Comparison of ENCODE assay signal across 9 cellular contexts in the genomic region with DNA sequence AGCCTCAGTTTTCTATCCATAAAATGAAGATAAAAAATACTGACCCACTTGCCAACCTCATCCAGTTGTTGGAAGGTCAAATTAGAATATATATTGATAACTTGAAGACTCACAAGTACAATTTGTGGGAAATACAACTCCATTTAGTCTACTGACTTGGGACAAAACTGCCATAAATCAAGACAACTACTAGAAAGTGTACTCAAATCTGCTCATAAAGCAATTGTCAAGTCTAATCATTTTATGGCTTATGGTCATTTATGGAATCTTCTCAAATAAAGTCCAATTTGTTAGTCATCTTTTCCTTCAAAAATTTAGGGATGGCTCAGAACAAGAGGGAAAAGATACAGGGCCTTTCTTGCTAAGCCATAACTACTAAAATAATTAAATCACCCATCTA. TPM values are rescaled to one million over a fixed set of nuclear protein-coding genes. Genes with fewer than 3 reads are reported as not detected.
DNase-seq lines count a peak whose midpoint lies in the region; ATAC-seq and TF ChIP-seq lines count a peak whose summit lies in the region.
"Had no signal": no experiment of that assay in that cellular context is flagged by ENCODE, and none has a peak within 500 bp of the region (broad histone marks: within the 10 kb centered on the region; RNA-seq: fewer than 3 reads in every experiment).

No MANE protein-coding gene starts in this region.

- ATAC-seq in left cardiac atrium (no peak), upper lobe of left lung (ENCODE audit: low FRiP score in 2 of 2) (no peak)

- no peak for TF ChIP-seq EP300 in upper lobe of left lung (IDR thresholded peaks at IDR 0.05)

- H3K27ac ChIP-seq in cardiac muscle cell (peak overlapping the region; percentile 99), upper lobe of left lung (peak overlapping the region; percentile 31 to 100 (median 99))
- H3K27ac ChIP-seq: KMS-11 had no signal

- no peak for TF ChIP-seq POLR2A in upper lobe of left lung (IDR thresholded peaks at IDR 0.05)

- intact Hi-C loops in left cardiac atrium (cut with DNase I) = loop anchor here in 1 of 2 donors (10.0 kb wide), 1 partner anchor 564 kb away; no protein-coding TSS in a partner anchor

- TF ChIP-seq CTCF in cardiac muscle cell (IDR thresholded peaks at IDR 0.05; ENCODE audit: low read depth, low read length) (no peak), astrocyte of the cerebellum (IDR thresholded peaks at IDR 0.05; ENCODE audit: low read depth, low read length, missing control alignments) (no peak), upper lobe of left lung (IDR thresholded peaks at IDR 0.05) (no peak)

- DNase-seq in cardiac muscle cell (ENCODE audit: low read depth in 1 of 2, low spot score in 1 of 2) (no peak), left cardiac atrium (no peak), astrocyte of the cerebellum (ENCODE audit: low read depth) (no peak), upper lobe of left lung (no peak), NCI-H748 (lab: John Stamatoyannopoulos, UW; ENCODE audit: unreplicated experiment) (no peak), GOT3 (lab: John Stamatoyannopoulos, UW) (no peak), COLO668 (lab: John Stamatoyannopoulos, UW; ENCODE audit: unreplicated experiment) (no peak)

- H3K9me3 ChIP-seq in cardiac muscle cell (ENCODE audit: low read depth) (no peaks in the 10 kb centered on the region), mononuclear cell (ENCODE audit: low read depth, low read length) (no peaks in the 10 kb centered on the region), upper lobe of left lung (no peaks in the 10 kb centered on the region)

- in situ Hi-C loops in astrocyte of the cerebellum (cut with HindIII; ENCODE audit: low sequenced_read_pairs) = no loop called here

- peaks cover 14% of the 10 kb centered on the region for H3K36me3 ChIP-seq in cardiac muscle cell
- H3K36me3 ChIP-seq in upper lobe of left lung = peaks cover 0 to 25% (median 2%) of the 10 kb centered on the region in 4 donors

- H3K4me1 ChIP-seq in cardiac muscle cell (ENCODE audit: low read depth) (peaks cover 52% of the 10 kb centered on the region), mononuclear cell (ENCODE audit: insufficient read depth, low read length) (peaks cover 56% of the 10 kb centered on the region), upper lobe of left lung (peaks cover 40 to 50% (median 42%) of the 10 kb centered on the region in 4 donors)

- H3K4me3 ChIP-seq in cardiac muscle cell = peak overlapping the region; percentile 99
- H3K4me3 ChIP-seq in astrocyte of the cerebellum (ENCODE audit: low read depth, low read length) = peak overlapping the region; percentile 2
- peak overlapping the region; percentile 96 for H3K4me3 ChIP-seq in mononuclear cell (ENCODE audit: low read length)
- peak overlapping the region; percentile 6 to 87 (median 78) for H3K4me3 ChIP-seq in upper lobe of left lung

- H3K27me3 ChIP-seq in cardiac muscle cell = no peaks in the 10 kb centered on the region
- no peaks in the 10 kb centered on the region for H3K27me3 ChIP-seq in mononuclear cell (ENCODE audit: insufficient read depth, low read length)
- no peaks in the 10 kb centered on the region for H3K27me3 ChIP-seq in upper lobe of left lung

RNA-seq across cellular contexts. Expression of a gene that starts 7.0 kb away (rescaled TPM):
- total RNA-seq in cardiac muscle cell = 46.4 and 61.2 TPM in 2 replicates
- polyA plus RNA-seq in cardiac muscle cell = 219 and 277 TPM in 2 replicates
- total RNA-seq in left cardiac atrium = 100 to 1,000 TPM; 121 to 152 TPM
- 539 TPM for total RNA-seq in mononuclear cell
- total RNA-seq in upper lobe of left lung = 100 to 1,000 TPM in 3 of 6 donors, 10 to 100 TPM in 3; 31.4 to 177 (median 87.0) TPM

Comparison
In these comparisons a context has a peak if more than half of its experiments do, and no peak if none do; other contexts are left out.
1. H3K4me3 ChIP-seq: peak in every context shown above with its lines; median percentile 99 in cardiac muscle cell; 96 in mononuclear cell; 78 in upper lobe of left lung; 2 in astrocyte of the cerebellum.